ENCODE assay signal across 16 cellular contexts in genomic region chr11:44159848-44160721, GRCh38.
DNase-seq lines count a peak whose midpoint lies in the region; ATAC-seq and TF ChIP-seq lines count a peak whose summit lies in the region.
"Had no signal": no experiment of that assay in that cellular context is flagged by ENCODE, and none has a peak within 500 bp of the region (broad histone marks: within the 10 kb centered on the region; RNA-seq: fewer than 3 reads in every experiment).

No MANE protein-coding gene starts in this region.

- peaks cover 32% of the 10 kb centered on the region for H3K36me3 Mint-ChIP-seq in type B pancreatic cell

- H3K27me3 Mint-ChIP-seq in type B pancreatic cell = no peaks in the 10 kb centered on the region

- TF ChIP-seq CTCF in type B pancreatic cell (conservative IDR thresholded peaks at IDR 0.05) = no peak

- no peak overlapping the region for H3K27ac Mint-ChIP-seq in type B pancreatic cell

- H3K4me3 Mint-ChIP-seq in type B pancreatic cell = no peak overlapping the region
- H3K4me3 Mint-ChIP-seq: neural crest cell had no signal

- peaks cover 5% of the 10 kb centered on the region for H3K4me1 Mint-ChIP-seq in type B pancreatic cell (ENCODE audit: unreplicated experiment)

- ATAC-seq in GM18511 (IDR thresholded peaks at IDR 0.05; ENCODE audit: unreplicated experiment) = peak; percentile 59
- ATAC-seq in GM21529 (IDR thresholded peaks at IDR 0.05; ENCODE audit: unreplicated experiment) = peak; percentile 89
- ATAC-seq in HG03342 (IDR thresholded peaks at IDR 0.05; ENCODE audit: unreplicated experiment) = peak; percentile 64
- ATAC-seq in activated CD4-positive, CD25-positive, alpha-beta regulatory T cell treated with anti-CD3 and anti-CD28 coated beads, Interleukin-2, amount 50 U/mL, for 24 hours = no peak
- ATAC-seq: body of pancreas, lower lobe of right lung had no signal

- no peaks in the 10 kb centered on the region for H3K9me3 Mint-ChIP-seq in type B pancreatic cell

- DNase-seq in cerebellar cortex (ENCODE audit: low spot score) (peak; percentile 33), type B pancreatic cell (ENCODE audit: extremely low spot score, unreplicated experiment) (no peak), occipital lobe (lab: John Stamatoyannopoulos, UW) (no peak)
- DNase-seq: body of pancreas; IMR-90; lower lobe of right lung; NCI-H1436; sigmoid colon; stimulated activated CD4-positive, alpha-beta T cell treated with anti-CD3 and anti-CD28 coated beads, Interleukin-4, amount 100 ng/mL, for 4 hours; stimulated activated naive CD4-positive, alpha-beta T cell; WERI-Rb-1 had no signal

Comparison
In these comparisons a context has a peak if more than half of its experiments do, and no peak if none do; other contexts are left out.
1. ATAC-seq: peak in GM18511 (single experiment), GM21529 (single experiment) and HG03342 (single experiment); none in activated CD4-positive, CD25-positive, alpha-beta regulatory T cell treated with anti-CD3 and anti-CD28 coated beads, Interleukin-2, amount 50 U/mL, for 24 hours (0 of 2).